In genomic region chr11:76269661-76270322, GRCh38 we compare ENCODE assay signal across 2 cellular contexts.
TF ChIP-seq lines count a peak whose summit lies in the region.

No MANE protein-coding gene starts in this region.

TF ChIP-seq in H1, 55 proteins besides CTCF, POLR2A, EP300 and RAD21:
- TF ChIP-seq POU5F1 (IDR thresholded peaks at IDR 0.05; ENCODE audit: low read depth, low read length) (no peak), SP4 (IDR thresholded peaks at IDR 0.05; ENCODE audit: low read length) (no peak), CBX5 (IDR thresholded peaks at IDR 0.05; ENCODE audit: low read depth, low read length) (no peak), SP2 (IDR thresholded peaks at IDR 0.05; ENCODE audit: low read length) (no peak), TAF1 (IDR thresholded peaks at IDR 0.05; ENCODE audit: low read depth, low read length) (no peak)
- TF ChIP-seq, protein P1, sequence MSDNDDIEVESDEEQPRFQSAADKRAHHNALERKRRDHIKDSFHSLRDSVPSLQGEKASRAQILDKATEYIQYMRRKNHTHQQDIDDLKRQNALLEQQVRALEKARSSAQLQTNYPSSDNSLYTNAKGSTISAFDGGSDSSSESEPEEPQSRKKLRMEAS (IDR thresholded peaks at IDR 0.05) = no peak
- TF ChIP-seq, protein P2, sequence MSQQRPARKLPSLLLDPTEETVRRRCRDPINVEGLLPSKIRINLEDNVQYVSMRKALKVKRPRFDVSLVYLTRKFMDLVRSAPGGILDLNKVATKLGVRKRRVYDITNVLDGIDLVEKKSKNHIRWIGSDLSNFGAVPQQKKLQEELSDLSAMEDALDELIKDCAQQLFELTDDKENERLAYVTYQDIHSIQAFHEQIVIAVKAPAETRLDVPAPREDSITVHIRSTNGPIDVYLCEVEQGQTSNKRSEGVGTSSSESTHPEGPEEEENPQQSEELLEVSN (IDR thresholded peaks at IDR 0.05) = no peak
TF ChIP-seq in H1: peak in this region for 0.

TF ChIP-seq in liver, 16 proteins besides CTCF, POLR2A, EP300 and RAD21:
- TF ChIP-seq YY1 (IDR thresholded peaks at IDR 0.05) = no peak
- no peak for TF ChIP-seq JUND (IDR thresholded peaks at IDR 0.05)
- TF ChIP-seq, protein P1 (IDR thresholded peaks at IDR 0.05) = no peak
- no peak for TF ChIP-seq ATF3 (IDR thresholded peaks at IDR 0.05)
- TF ChIP-seq NR2F2 (IDR thresholded peaks at IDR 0.05) = peak; percentile 0
- TF ChIP-seq FOXA1 (IDR thresholded peaks at IDR 0.05) = no peak
